In the genomic region with DNA sequence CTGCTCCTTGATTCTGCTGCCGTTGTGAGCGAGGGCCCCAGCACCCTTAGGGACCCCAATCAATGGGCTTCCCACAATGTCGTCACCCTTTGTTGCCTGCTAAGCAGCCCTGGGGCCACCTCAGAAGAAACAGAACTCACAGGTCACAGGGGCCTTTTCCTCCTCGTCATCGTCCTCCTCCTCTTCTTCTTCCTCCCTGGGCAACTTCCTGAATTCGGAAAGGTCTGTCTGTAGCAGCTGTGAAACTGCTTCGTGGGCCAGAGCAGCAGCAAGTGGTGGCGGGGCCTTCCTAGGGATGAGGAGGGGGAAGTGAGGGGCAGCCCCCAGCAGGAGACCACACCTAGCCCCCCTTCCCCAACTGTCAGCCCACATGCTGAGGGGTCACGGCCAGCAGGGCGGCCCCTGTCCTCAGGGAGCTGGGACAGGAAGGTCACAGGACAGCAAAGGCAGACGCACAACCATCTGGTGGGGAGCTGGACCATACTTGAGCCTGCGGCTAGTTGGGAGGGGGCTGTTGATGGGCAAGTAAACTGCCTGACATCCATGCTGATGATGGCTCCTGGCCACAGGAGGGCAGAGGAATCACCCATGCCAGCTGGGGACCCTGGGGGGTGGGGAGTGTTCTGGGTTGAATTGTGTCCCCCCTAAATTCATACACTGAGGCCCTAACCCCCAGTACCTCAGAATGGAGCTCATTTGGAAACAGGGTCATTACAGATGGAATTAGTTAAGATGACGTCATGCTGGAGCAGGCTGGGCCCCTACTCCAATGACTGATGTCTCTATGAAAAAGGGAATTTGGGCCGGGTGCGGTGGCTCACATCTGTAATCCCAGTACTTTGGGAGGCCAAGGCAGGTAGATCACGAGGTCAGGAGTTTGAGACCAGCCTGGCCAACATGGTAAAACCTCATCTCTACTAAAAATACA, we compare ENCODE assay signal across 10 cellular contexts. TPM values are rescaled to one million over a fixed set of nuclear protein-coding genes. Genes with fewer than 3 reads are reported as not detected.
DNase-seq lines count a peak whose midpoint lies in the region; ATAC-seq and TF ChIP-seq lines count a peak whose summit lies in the region.
"Had no signal": no experiment of that assay in that cellular context is flagged by ENCODE, and none has a peak within 500 bp of the region (broad histone marks: within the 10 kb centered on the region; RNA-seq: fewer than 3 reads in every experiment).

No MANE protein-coding gene starts in this region.

- H3K27me3 ChIP-seq in breast epithelium (no peaks in the 10 kb centered on the region), uterus (no peaks in the 10 kb centered on the region)
- H3K27me3 ChIP-seq: SJSA1 had no signal

- H3K36me3 ChIP-seq in breast epithelium (no peaks in the 10 kb centered on the region), uterus (no peaks in the 10 kb centered on the region)

- DNase-seq in cardiac septum (ENCODE audit: low spot score) = peak; percentile 82
- no peak for DNase-seq in Right ventricle myocardium inferior (ENCODE audit: missing footprints)
- no peak for DNase-seq in breast epithelium (ENCODE audit: low spot score in 2 of 2)
- DNase-seq in myocyte (ENCODE audit: low read depth) = peak; percentile 47
- DNase-seq in uterus = no peak
- DNase-seq in AG08395 (ENCODE audit: low spot score) = no peak
- no peak for DNase-seq in amniotic stem cell (lab: John Stamatoyannopoulos, UW)
- DNase-seq: stimulated activated naive CD4-positive, alpha-beta T cell treated with Interleukin-2 at 50 U/mL for 16 hours had no signal

- TF ChIP-seq CTCF in breast epithelium (IDR thresholded peaks at IDR 0.05) (no peak), uterus (IDR thresholded peaks at IDR 0.05) (no peak)

- intact Hi-C loops in cardiac septum (cut with DNase I) = loop anchor here (2.0 to 5.0 kb wide), 3 partner anchors 13 to 272 kb away; a partner anchor contains a TSS
- intact Hi-C loops in Right ventricle myocardium inferior (cut with DNase I) = loop anchor here (1.0 to 2.0 kb wide), 4 partner anchors 8 to 165 kb away; a partner anchor contains a TSS
- intact Hi-C loops in breast epithelium (cut with DNase I; ENCODE audit: low total_unique reads) = no loop called here
- intact Hi-C loops in uterus (cut with DNase I; ENCODE audit: low total_unique reads) = loop anchor here (2.0 kb wide), 1 partner anchor 13 kb away; a partner anchor contains a TSS

- H3K9me3 ChIP-seq in breast epithelium (no peaks in the 10 kb centered on the region), uterus (no peaks in the 10 kb centered on the region)
- H3K9me3 ChIP-seq: SJSA1 had no signal

- TF ChIP-seq POLR2A in breast epithelium (IDR thresholded peaks at IDR 0.05) = no peak
- no peak for TF ChIP-seq POLR2A in uterus (IDR thresholded peaks at IDR 0.05)

- H3K4me3 ChIP-seq in breast epithelium (no peak overlapping the region), uterus (no peak overlapping the region)
- H3K4me3 ChIP-seq: SJSA1 had no signal

- H3K27ac ChIP-seq in breast epithelium (peak overlapping the region; percentile 89 to 93), uterus (peak overlapping the region; percentile 93 to 97)

- ATAC-seq in Right ventricle myocardium inferior (no peak), HG02885 (IDR thresholded peaks at IDR 0.05; ENCODE audit: poor library complexity, unreplicated experiment) (no peak)

- H3K4me1 ChIP-seq in breast epithelium = peaks cover 9 to 19% of the 10 kb centered on the region in 2 donors
- peaks cover 17 to 28% of the 10 kb centered on the region in 2 donors for H3K4me1 ChIP-seq in uterus

RNA-seq across cellular contexts. Expression of a gene that starts 13.0 kb away (rescaled TPM):
- total RNA-seq in cardiac septum (20.5 TPM), Right ventricle myocardium inferior (18.9 TPM), breast epithelium (10 to 100 TPM; 24.3 to 45.2 (median 28.1) TPM), myocyte (98.1 and 173 TPM in 2 replicates), uterus (10 to 100 TPM; 16.2 to 67.3 (median 48.8) TPM)
- polyA plus RNA-seq in myocyte (2012) = 47.5 TPM

RNA-seq across cellular contexts. Expression of a gene that starts 42.9 kb away (rescaled TPM):
- total RNA-seq in cardiac septum (13.1 TPM), Right ventricle myocardium inferior (10.4 TPM), breast epithelium (10 to 100 TPM; 20.2 to 34.8 (median 33.1) TPM), myocyte (25.0 and 31.0 TPM in 2 replicates), uterus (10 to 100 TPM in 3 of 4 donors, 1 to 10 TPM in 1; 6.2 to 36.4 (median 20.9) TPM)
- 18.2 TPM for polyA plus RNA-seq in myocyte (2012)

Comparison
In these comparisons a context has a peak if more than half of its experiments do, and no peak if none do; other contexts are left out.
1. DNase-seq: peak in cardiac septum (single experiment) and myocyte (single experiment); none in Right ventricle myocardium inferior (single experiment), breast epithelium (0 of 2), uterus (0 of 2), AG08395 (single experiment) and amniotic stem cell (single experiment).